ENCODE assay signal across 8 cellular contexts in genomic region chr20:62623488-62624324, GRCh38. TPM values are rescaled to one million over a fixed set of nuclear protein-coding genes. Genes with fewer than 3 reads are reported as not detected.
DNase-seq lines count a peak whose midpoint lies in the region; ATAC-seq lines count a peak whose summit lies in the region.

No MANE protein-coding gene starts in this region.

- H3K4me1 ChIP-seq in rectal smooth muscle tissue (ENCODE audit: control insufficient read depth, insufficient read depth, low read length), result peaks cover 6% of the 10 kb centered on the region
- H3K4me1 ChIP-seq in aorta (ENCODE audit: control insufficient read depth in 1 of 2, insufficient read depth in 2 of 2, low read length in 2 of 2), result no peaks in the 10 kb centered on the region

- peak overlapping the region; percentile 60 for H3K9ac ChIP-seq in SK-N-MC (ENCODE audit: insufficient read length)
- H3K9ac ChIP-seq in rectal smooth muscle tissue (ENCODE audit: low read length), result peak overlapping the region; percentile 66

- H3K4me3 ChIP-seq in SK-N-MC (peak overlapping the region; percentile 69), rectal smooth muscle tissue (ENCODE audit: low read length) (peak overlapping the region; percentile 11), aorta (ENCODE audit: low read length in 2 of 2) (no peak overlapping the region)

- H3K36me3 ChIP-seq in SK-N-MC (ENCODE audit: insufficient read depth, low read length) (no peaks in the 10 kb centered on the region), rectal smooth muscle tissue (ENCODE audit: control insufficient read depth, insufficient read depth, low read length) (no peaks in the 10 kb centered on the region), aorta (ENCODE audit: control insufficient read depth in 1 of 2, insufficient read depth in 2 of 2, low read length in 1 of 2) (no peaks in the 10 kb centered on the region)

- peak overlapping the region; percentile 97 for H3K27ac ChIP-seq in SK-N-MC
- peak overlapping the region; percentile 62 for H3K27ac ChIP-seq in rectal smooth muscle tissue (ENCODE audit: low read depth, low read length)
- peak overlapping the region in 1 of 2 donors; percentile 20 for H3K27ac ChIP-seq in aorta (ENCODE audit: low read depth in 1 of 2, low read length in 2 of 2)

- H3K9me3 ChIP-seq in SK-N-MC (ENCODE audit: low read depth, low read length) (no peaks in the 10 kb centered on the region), aorta (ENCODE audit: control insufficient read depth, low read length) (no peaks in the 10 kb centered on the region)

- intact Hi-C loops in Right ventricle myocardium superior (cut with DNase I) (no loop called here), aorta (cut with DNase I) (loop anchor here in 1 of 2 donors (5.0 to 10.0 kb wide), 2 partner anchors 169 to 219 kb away; partner anchors contain the start of gene CABLES2)

- WGBS in aorta, 2 donors, result 12 to 20% methylated on average over 23 of the region's 23 CpGs

- DNase-seq in DMS79 (lab: John Stamatoyannopoulos, UW), result peak; percentile 85
- peak; percentile 99 for DNase-seq in HT-29 (ENCODE audit: low spot score)
- DNase-seq in SK-N-MC (ENCODE audit: low read depth, low spot score), result peak; percentile 37
- peak; percentile 87 for DNase-seq in activated naive CD4-positive, alpha-beta T cell treated with anti-CD3 and anti-CD28 coated beads, Interleukin-2, amount 50 U/mL, for 16 hours
- DNase-seq in Right ventricle myocardium superior, result peak; percentile 97
- DNase-seq in aorta, result peak; percentile 94 to 95

- ATAC-seq in GM21381 (IDR thresholded peaks at IDR 0.05; ENCODE audit: unreplicated experiment) (peak; percentile 79), Right ventricle myocardium superior (ENCODE audit: poor library complexity) (peak; percentile 93), aorta (ENCODE audit: low FRiP score) (peak; percentile 90)

- H3K27me3 ChIP-seq in rectal smooth muscle tissue (ENCODE audit: control insufficient read depth, insufficient read depth, low read length), result no peaks in the 10 kb centered on the region
- H3K27me3 ChIP-seq in aorta (ENCODE audit: control insufficient read depth in 1 of 2, insufficient read depth in 2 of 2, low read length in 1 of 2), result no peaks in the 10 kb centered on the region

RNA-seq across cellular contexts. Expression of gene SLCO4A1, which starts 18.6 kb away (rescaled TPM):
- 78.8 and 83.4 TPM in 2 replicates for total RNA-seq in HT-29 (2014; rRNA removed; shearing (Covaris generic))
- total RNA-seq in Right ventricle myocardium superior (12.1 TPM), aorta (10 to 100 TPM; 13.9 to 14.6 TPM)
- 1 to 10 TPM; 1.0 to 4.1 TPM for polyA plus RNA-seq in aorta

Comparison
In these comparisons a context has a peak if more than half of its experiments do, and no peak if none do; other contexts are left out.
1. DNase-seq: peak in every context shown above with its lines; median percentile 99 in HT-29; 97 in Right ventricle myocardium superior; 94 in aorta; 87 in activated naive CD4-positive, alpha-beta T cell treated with anti-CD3 and anti-CD28 coated beads, Interleukin-2, amount 50 U/mL, for 16 hours; 85 in DMS79; 37 in SK-N-MC.
2. H3K4me3 ChIP-seq: peak in SK-N-MC (single experiment) and rectal smooth muscle tissue (single experiment); none in aorta (0 of 2).
3. Peak in every context shown above with its lines, with median percentiles within 50 percentile points of each other: ATAC-seq.